17 cellular contexts compared by ENCODE assay signal in genomic region chr3:196122021-196122687, GRCh38. TPM values are rescaled to one million over a fixed set of nuclear protein-coding genes. Genes with fewer than 3 reads are reported as not detected.
DNase-seq lines count a peak whose midpoint lies in the region; ATAC-seq and TF ChIP-seq lines count a peak whose summit lies in the region.
"Had no signal": no experiment of that assay in that cellular context is flagged by ENCODE, and none has a peak within 500 bp of the region (broad histone marks: within the 10 kb centered on the region; RNA-seq: fewer than 3 reads in every experiment).

No MANE protein-coding gene starts in this region.

- H3K27ac ChIP-seq in CD4-positive, CD25-positive, alpha-beta regulatory T cell (ENCODE audit: insufficient read depth, low read length, poor library complexity, severe bottlenecking): no peak overlapping the region

- no peaks in the 10 kb centered on the region for H3K9me3 Mint-ChIP-seq in CD4-positive, CD25-positive, alpha-beta regulatory T cell
- H3K9me3 Mint-ChIP-seq: dendritic cell treated with granulocyte-macrophage colony-stimulating factor and Interleukin-4, amounts not matched to agents 40 ng/mL and 50 ng/mL, for 4 days; T-cell had no signal

- peaks cover 39% of the 10 kb centered on the region for H3K4me1 ChIP-seq in CD4-positive, CD25-positive, alpha-beta regulatory T cell (ENCODE audit: control insufficient read depth, insufficient read depth, low read length, poor library complexity, severe bottlenecking)
- H3K4me1 ChIP-seq: HAP-1 had no signal

- H3K4me3 Mint-ChIP-seq in CD4-positive, CD25-positive, alpha-beta regulatory T cell: peak overlapping the region in 1 of 4 donors; percentile 78
- H3K4me3 Mint-ChIP-seq: dendritic cell treated with granulocyte-macrophage colony-stimulating factor and Interleukin-4, amounts not matched to agents 40 ng/mL and 50 ng/mL, for 4 days; T-cell had no signal

- ATAC-seq in CD4-positive, CD25-positive, alpha-beta regulatory T cell (ENCODE audit: low read depth in 2 of 2): no peak
- ATAC-seq: heart right ventricle, T-cell had no signal

- no peaks in the 10 kb centered on the region for H3K36me3 ChIP-seq in CD4-positive, CD25-positive, alpha-beta regulatory T cell (ENCODE audit: control insufficient read depth, insufficient read depth, low read length)
- H3K36me3 ChIP-seq: HAP-1, heart right ventricle had no signal

- no peak overlapping the region for H3K4me3 ChIP-seq in CD4-positive, CD25-positive, alpha-beta regulatory T cell (ENCODE audit: low read depth, low read length)
- no peak overlapping the region for H3K4me3 ChIP-seq in choroid plexus epithelial cell (ENCODE audit: low read depth, low read length)
- H3K4me3 ChIP-seq: HAP-1, heart right ventricle had no signal

- H3K9me3 ChIP-seq in CD4-positive, CD25-positive, alpha-beta regulatory T cell (ENCODE audit: control insufficient read depth in 2 of 2, low read length in 2 of 2): no peaks in the 10 kb centered on the region
- H3K9me3 ChIP-seq: HAP-1, heart right ventricle had no signal

- H3K27me3 ChIP-seq in CD4-positive, CD25-positive, alpha-beta regulatory T cell (ENCODE audit: control insufficient read depth, insufficient read depth, low read length): no peaks in the 10 kb centered on the region
- H3K27me3 ChIP-seq: heart right ventricle had no signal

- TF ChIP-seq CTCF in choroid plexus epithelial cell (conservative IDR thresholded peaks at IDR 0.05; ENCODE audit: low read depth, low read length): no peak

- no peaks in the 10 kb centered on the region for H3K27me3 Mint-ChIP-seq in CD4-positive, CD25-positive, alpha-beta regulatory T cell
- H3K27me3 Mint-ChIP-seq: T-cell had no signal

- peak overlapping the region; percentile 12 to 88 (median 66) for H3K27ac Mint-ChIP-seq in CD4-positive, CD25-positive, alpha-beta regulatory T cell
- H3K27ac Mint-ChIP-seq: dendritic cell treated with granulocyte-macrophage colony-stimulating factor and Interleukin-4, amounts not matched to agents 40 ng/mL and 50 ng/mL, for 4 days; T-cell had no signal

- in situ Hi-C loops in KBM-7 (cut with MboI; ENCODE audit: low pct_unique_long_range_greater_than_20kb, low sequenced_read_pairs): no loop called here

- no peak for DNase-seq in CD4-positive, CD25-positive, alpha-beta regulatory T cell
- DNase-seq in KBM-7: peak; percentile 58
- peak; percentile 38 for DNase-seq in choroid plexus epithelial cell (ENCODE audit: low read depth)
- peak; percentile 14 for DNase-seq in mucosa of gallbladder (ENCODE audit: low spot score)
- DNase-seq in C1 segment of cervical spinal cord (lab: John Stamatoyannopoulos, UW): no peak
- no peak for DNase-seq in NCI-H2107 (lab: John Stamatoyannopoulos, UW)
- no peak for DNase-seq in amniotic stem cell (lab: John Stamatoyannopoulos, UW)
- DNase-seq: activated CD4-positive, CD25-positive, alpha-beta regulatory T cell; DMS153; heart right ventricle; NCI-H1092; NCI-H69; occipital lobe; stimulated activated CD4-positive, alpha-beta T cell treated with anti-CD3 and anti-CD28 coated beads, Interleukin-4, amount 100 ng/mL, for 1 hour; T-cell had no signal

- peaks cover 15 to 53% (median 33%) of the 10 kb centered on the region in 4 donors for H3K4me1 Mint-ChIP-seq in CD4-positive, CD25-positive, alpha-beta regulatory T cell

- no peaks in the 10 kb centered on the region for H3K36me3 Mint-ChIP-seq in CD4-positive, CD25-positive, alpha-beta regulatory T cell
- H3K36me3 Mint-ChIP-seq: T-cell had no signal

RNA-seq across cellular contexts. Expression of gene TFRC, which starts 40.3 kb away (rescaled TPM):
- 356 TPM for total RNA-seq in CD4-positive, CD25-positive, alpha-beta regulatory T cell
- 10 to 100 TPM; 21.5 to 36.9 (median 28.7) TPM for polyA plus RNA-seq in CD4-positive, CD25-positive, alpha-beta regulatory T cell
- 154 TPM for total RNA-seq in mucosa of gallbladder

Comparison
In these comparisons a context has a peak if more than half of its experiments do, and no peak if none do; other contexts are left out.
1. DNase-seq: peak in KBM-7 (single experiment), choroid plexus epithelial cell (single experiment) and mucosa of gallbladder (single experiment); none in CD4-positive, CD25-positive, alpha-beta regulatory T cell (0 of 3), C1 segment of cervical spinal cord (0 of 14), NCI-H2107 (single experiment) and amniotic stem cell (single experiment).